ENCODE assay signal across 9 cellular contexts in the genomic region with DNA sequence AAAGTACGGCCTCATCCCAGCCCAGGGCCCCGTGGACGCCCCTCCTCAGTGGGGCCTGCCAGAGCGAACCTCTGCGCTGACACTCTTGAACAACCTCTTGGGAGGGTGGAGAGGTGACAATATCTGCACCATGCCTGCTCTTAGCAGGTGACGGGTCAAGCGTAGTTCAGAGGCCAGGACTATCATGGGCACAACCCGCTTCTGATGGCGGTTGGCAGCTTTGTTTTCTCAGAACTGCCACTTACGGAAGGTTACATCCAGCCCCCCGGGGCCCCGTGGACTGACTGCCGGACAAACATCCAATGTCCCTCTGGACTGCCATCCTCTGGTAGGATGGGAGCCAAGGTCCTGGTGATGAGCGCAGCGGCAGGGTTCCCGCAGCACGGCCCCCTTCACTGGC.
"Had no signal": no experiment of that assay in that cellular context is flagged by ENCODE, and none has a peak within 500 bp of the region (broad histone marks: within the 10 kb centered on the region; RNA-seq: fewer than 3 reads in every experiment).

No MANE protein-coding gene starts in this region.

- H3K4me2 ChIP-seq: GM23338 had no signal

- H3K4me1 Mint-ChIP-seq: GM23338, H9 had no signal

- H3K27ac Mint-ChIP-seq: GM23338, H9, HFFc6 had no signal

- H3K4me1 ChIP-seq: HAP-1 had no signal

- H2AFZ ChIP-seq: GM23248, GM23338 had no signal

- H3K36me3 ChIP-seq: HAP-1 had no signal

- H3K9me3 ChIP-seq: HAP-1 had no signal

- H3K27ac ChIP-seq: GM23248 had no signal

- ATAC-seq: GM23338, HCT116 had no signal

- DNase-seq: GM23248, GOT3, H7, H9, HCEC 1CT, HFFc6 had no signal

- H3K4me3 Mint-ChIP-seq: GM23338, H9, HFFc6 had no signal

- H3K4me3 ChIP-seq: GM23248, GM23338, HAP-1 had no signal

- H3K9ac ChIP-seq: GM23248 had no signal
